21 cellular contexts compared by ENCODE assay signal in genomic region chr6:88368071-88368787, GRCh38.
DNase-seq lines count a peak whose midpoint lies in the region; ATAC-seq and TF ChIP-seq lines count a peak whose summit lies in the region.
"Had no signal": no experiment of that assay in that cellular context is flagged by ENCODE, and none has a peak within 500 bp of the region (broad histone marks: within the 10 kb centered on the region; RNA-seq: fewer than 3 reads in every experiment).

No MANE protein-coding gene starts in this region.

- peak; percentile 34 for DNase-seq in COLO829 (ENCODE audit: low spot score)
- peak; percentile 29 for DNase-seq in NCI-H69 (lab: John Stamatoyannopoulos, UW)
- peak; percentile 97 for DNase-seq in choroid plexus epithelial cell (ENCODE audit: low read depth)
- DNase-seq in non-pigmented ciliary epithelial cell (ENCODE audit: low read depth): peak; percentile 6
- no peak for DNase-seq in T1000 (lab: John Stamatoyannopoulos, UW)
- DNase-seq in left ventricle myocardium inferior: no peak
- DNase-seq in activated naive CD4-positive, alpha-beta T cell (lab: John Stamatoyannopoulos, UW): no peak
- DNase-seq: activated CD4-positive, alpha-beta T cell treated with anti-CD3 and anti-CD28 coated beads, Interleukin-2, amount 50 U/mL, for 1 hour; activated T-cell treated with anti-CD3 and anti-CD28 coated beads, Interleukin-2, amount 50 U/mL, for 24 hours; Calu3; mucosa of descending colon; NCI-H2227 treated with DMSO at 0.1 percent for 48 hours; occipital lobe; uterus had no signal

- H3K27me3 ChIP-seq in left ventricle myocardium inferior (ENCODE audit: low read depth): no peaks in the 10 kb centered on the region
- H3K27me3 ChIP-seq: hepatocyte, SJSA1, uterus had no signal

- H3K4me3 ChIP-seq in choroid plexus epithelial cell (ENCODE audit: low read depth, low read length) (no peak overlapping the region), left ventricle myocardium inferior (no peak overlapping the region)
- H3K4me3 ChIP-seq: hepatocyte, mucosa of descending colon, SJSA1, skin epidermis, uterus had no signal

- no peak overlapping the region for H3K27ac ChIP-seq in left ventricle myocardium inferior (replicated peaks)
- H3K27ac ChIP-seq: epithelial cell of prostate, hepatocyte, KMS-11, SJSA1, skin epidermis had no signal

- intact Hi-C loops in left ventricle myocardium inferior (cut with micrococcal nuclease): no loop called here

- no peaks in the 10 kb centered on the region for H3K36me3 ChIP-seq in left ventricle myocardium inferior
- H3K36me3 ChIP-seq: SJSA1, uterus had no signal

- H3K9me3 ChIP-seq in left ventricle myocardium inferior (replicated peaks): no peaks in the 10 kb centered on the region
- H3K9me3 ChIP-seq: mucosa of descending colon, SJSA1, uterus had no signal

- no peaks in the 10 kb centered on the region for H3K4me1 ChIP-seq in left ventricle myocardium inferior
- H3K4me1 ChIP-seq: uterus had no signal

- TF ChIP-seq CTCF in choroid plexus epithelial cell (conservative IDR thresholded peaks at IDR 0.05; ENCODE audit: low read depth, low read length): no peak
- TF ChIP-seq CTCF in left ventricle myocardium inferior (IDR thresholded peaks at IDR 0.05; ENCODE audit: borderline replicate concordance): no peak

- no peak for ATAC-seq in HG02763 (IDR thresholded peaks at IDR 0.05; ENCODE audit: unreplicated experiment)
- ATAC-seq: mucosa of descending colon; stimulated activated effector memory CD8-positive, alpha-beta T cell treated with anti-CD3 and anti-CD28 coated beads, Interleukin-12 subunit alpha, Interleukin-12 subunit beta, amount 100 ng/mL, for 72 hours had no signal

Comparison
In these comparisons a context has a peak if more than half of its experiments do, and no peak if none do; other contexts are left out.
1. DNase-seq: peak in COLO829 (single experiment), NCI-H69 (single experiment), choroid plexus epithelial cell (single experiment) and non-pigmented ciliary epithelial cell (single experiment); none in T1000 (single experiment), left ventricle myocardium inferior (single experiment) and activated naive CD4-positive, alpha-beta T cell (0 of 4).